9 cellular contexts compared by ENCODE assay signal in the genomic region with DNA sequence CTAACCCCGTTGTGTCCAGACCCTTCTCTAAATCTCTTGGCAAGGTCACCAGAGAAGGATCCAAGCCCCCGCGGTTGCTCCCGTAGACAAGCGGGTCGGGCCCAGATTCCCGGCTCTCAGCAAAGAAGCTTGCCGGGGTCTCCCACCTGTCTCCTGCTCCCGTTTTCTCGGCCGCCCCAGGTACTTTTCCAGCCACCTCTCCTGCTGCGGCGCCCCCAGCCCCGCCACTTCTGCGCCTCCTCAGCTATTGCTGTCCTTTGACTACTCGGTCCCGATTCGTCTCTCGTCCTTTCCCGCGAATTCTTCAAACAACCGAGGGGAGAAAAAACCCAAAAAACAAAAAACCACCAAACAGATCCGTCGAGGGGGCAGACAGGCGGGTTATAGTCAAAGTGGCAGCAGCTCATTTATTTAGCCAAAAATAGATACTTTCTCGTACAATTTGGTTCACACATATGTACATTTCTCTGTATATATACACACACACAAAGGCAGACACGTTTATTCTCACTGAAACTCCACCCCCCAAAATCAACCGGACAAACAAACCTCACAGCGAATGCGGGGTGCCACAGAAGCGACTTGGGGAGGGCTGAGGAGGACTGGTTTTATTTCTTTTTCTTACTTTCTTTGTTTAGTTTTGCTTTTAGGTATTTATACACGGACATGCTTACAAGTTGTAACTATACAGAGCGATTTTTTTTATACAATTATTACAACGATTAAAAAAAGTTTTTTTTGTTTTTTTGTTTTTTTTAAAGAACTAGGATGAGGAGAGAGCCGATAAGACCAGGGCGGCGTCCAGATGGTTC. TPM values are rescaled to one million over a fixed set of nuclear protein-coding genes. Genes with fewer than 3 reads are reported as not detected.
DNase-seq lines count a peak whose midpoint lies in the region; ATAC-seq and TF ChIP-seq lines count a peak whose summit lies in the region.
"Had no signal": no experiment of that assay in that cellular context is flagged by ENCODE, and none has a peak within 500 bp of the region (broad histone marks: within the 10 kb centered on the region; RNA-seq: fewer than 3 reads in every experiment).

No MANE protein-coding gene starts in this region.

- H2BK12ac ChIP-seq in neuronal stem cell (ENCODE audit: low read length) = no peak overlapping the region

- no peak overlapping the region for H2AFZ ChIP-seq in neuronal stem cell (ENCODE audit: low read length)

- no CpG with 5 or more reads among the region's 37 CpGs for WGBS in neuronal stem cell (ENCODE audit: extremely low coverage in 2 of 2, insufficient read length in 2 of 2, insufficient replicate concordance in 1 of 2), 2 donors

- TF ChIP-seq POLR2A in NB4 (IDR thresholded peaks at IDR 0.05; ENCODE audit: extremely low read depth, insufficient read length) = no peak

- no peak overlapping the region for H2BK15ac ChIP-seq in neuronal stem cell (ENCODE audit: low read length)

- H3K4me1 ChIP-seq in neuronal stem cell (ENCODE audit: control insufficient read depth in 2 of 2, insufficient read depth in 1 of 2, low read depth in 1 of 2, low read length in 2 of 2) = peaks cover 11 to 16% of the 10 kb centered on the region in 2 donors

- no peak overlapping the region for H3K23ac ChIP-seq in neuronal stem cell (ENCODE audit: low read depth, low read length, poor library complexity)

- H2AK5ac ChIP-seq in neuronal stem cell (ENCODE audit: low read depth, low read length) = no peak overlapping the region

- H3K14ac ChIP-seq in neuronal stem cell (ENCODE audit: low read length) = no peak overlapping the region

- peak overlapping the region; percentile 57 for H3K4me3 Mint-ChIP-seq in T-helper 1 cell treated with Interleukin-12 subunit alpha and Interleukin-12 subunit beta and Interleukin-4 antibody, amounts not matched to agents 30 μg/mL and 1 μg/mL, for 36 hours

- peaks cover 2 to 24% of the 10 kb centered on the region in 2 donors for H3K9me3 ChIP-seq in neuronal stem cell (replicated peaks in 1 of 2; ENCODE audit: control insufficient read depth in 2 of 2, insufficient read depth in 1 of 2, low read depth in 1 of 2, low read length in 2 of 2)

- H3K27me3 ChIP-seq in neuronal stem cell (ENCODE audit: control insufficient read depth in 3 of 3, insufficient read depth in 3 of 3, low read depth in 1 of 3, low read length in 3 of 3) = peaks cover 0 to 74% (median 32%) of the 10 kb centered on the region in 3 experiments

- DNase-seq in T-helper 1 cell (no peak), NB4 (ENCODE audit: low read depth) (peak; percentile 60), epithelial cell of proximal tubule (ENCODE audit: low read depth) (no peak), neuronal stem cell (ENCODE audit: low spot score) (peak; percentile 21), NCI-H2029 treated with DMSO at 0.1 percent for 48 hours (lab: John Stamatoyannopoulos, UW) (no peak)
- DNase-seq: effector memory CD8-positive, alpha-beta T cell had no signal

- H3K27ac Mint-ChIP-seq in T-helper 1 cell treated with Interleukin-12 subunit alpha and Interleukin-12 subunit beta and Interleukin-4 antibody, amounts not matched to agents 30 μg/mL and 1 μg/mL, for 36 hours = peak overlapping the region; percentile 75
- H3K27ac Mint-ChIP-seq: effector memory CD8-positive, alpha-beta T cell had no signal

- no peak overlapping the region for H2BK120ac ChIP-seq in neuronal stem cell (ENCODE audit: low read depth, low read length)

- H3K27ac ChIP-seq in neuronal stem cell (replicated peaks; ENCODE audit: low read length) = no peak overlapping the region

- H3K9me3 Mint-ChIP-seq in T-helper 1 cell treated with Interleukin-12 subunit alpha and Interleukin-12 subunit beta and Interleukin-4 antibody, amounts not matched to agents 30 μg/mL and 1 μg/mL, for 36 hours = no peaks in the 10 kb centered on the region
- H3K9me3 Mint-ChIP-seq: effector memory CD8-positive, alpha-beta T cell had no signal

- peaks cover 24% of the 10 kb centered on the region for H3K4me1 Mint-ChIP-seq in T-helper 1 cell treated with Interleukin-12 subunit alpha and Interleukin-12 subunit beta and Interleukin-4 antibody, amounts not matched to agents 30 μg/mL and 1 μg/mL, for 36 hours (ENCODE audit: low read depth)

- no peak overlapping the region for H3K4ac ChIP-seq in neuronal stem cell (ENCODE audit: low read length)

- H3K79me1 ChIP-seq in neuronal stem cell (ENCODE audit: low read depth, low read length) = no peaks in the 10 kb centered on the region

- H3K4me2 ChIP-seq in neuronal stem cell (ENCODE audit: insufficient read depth, low read length, poor library complexity, severe bottlenecking) = peak overlapping the region; percentile 100

- H2BK5ac ChIP-seq in neuronal stem cell (ENCODE audit: low read length) = no peak overlapping the region

- peak overlapping the region; percentile 27 for H3K18ac ChIP-seq in neuronal stem cell (ENCODE audit: low read length)

- no peak overlapping the region for H4K8ac ChIP-seq in neuronal stem cell (ENCODE audit: low read depth, low read length)

- peaks cover 10% of the 10 kb centered on the region for H3K36me3 Mint-ChIP-seq in T-helper 1 cell treated with Interleukin-12 subunit alpha and Interleukin-12 subunit beta and Interleukin-4 antibody, amounts not matched to agents 30 μg/mL and 1 μg/mL, for 36 hours (ENCODE audit: low read depth)

- H3K4me3 ChIP-seq in NB4 (ENCODE audit: low read depth, low read length) (peak overlapping the region; percentile 90), epithelial cell of proximal tubule (ENCODE audit: low read depth, low read length) (peak overlapping the region; percentile 69), neuronal stem cell (ENCODE audit: low read length in 2 of 2) (no peak overlapping the region)

- H3K9ac ChIP-seq in neuronal stem cell (ENCODE audit: low read depth, low read length, poor library complexity) = no peak overlapping the region

- no peak overlapping the region for H4K91ac ChIP-seq in neuronal stem cell (ENCODE audit: low read depth, low read length, poor library complexity)

- peaks cover 67% of the 10 kb centered on the region for H3K27me3 Mint-ChIP-seq in T-helper 1 cell treated with Interleukin-12 subunit alpha and Interleukin-12 subunit beta and Interleukin-4 antibody, amounts not matched to agents 30 μg/mL and 1 μg/mL, for 36 hours (ENCODE audit: low read depth)

- peaks cover 0 to 31% of the 10 kb centered on the region in 2 donors for H3K36me3 ChIP-seq in neuronal stem cell (replicated peaks in 1 of 2; ENCODE audit: control insufficient read depth in 2 of 2, insufficient read depth in 2 of 2, low read length in 2 of 2)

- ATAC-seq in GM19397 (IDR thresholded peaks at IDR 0.05; ENCODE audit: unreplicated experiment) (no peak), HG02763 (IDR thresholded peaks at IDR 0.05; ENCODE audit: unreplicated experiment) (no peak)
- ATAC-seq: effector memory CD8-positive, alpha-beta T cell had no signal

- TF ChIP-seq CTCF in NB4 (IDR thresholded peaks at IDR 0.05; ENCODE audit: low read depth, low read length) = no peak
- TF ChIP-seq CTCF in epithelial cell of proximal tubule (conservative IDR thresholded peaks at IDR 0.05; ENCODE audit: low read depth, low read length) = no peak

RNA-seq across cellular contexts. Expression of gene IRX3, which starts 3.5 kb away (rescaled TPM):
- 12.8 and 28.7 TPM in 2 replicates for total RNA-seq in epithelial cell of proximal tubule
- 8.1 TPM for polyA plus RNA-seq in neuronal stem cell (2013, experiment 1 of 2)
- polyA plus RNA-seq in neuronal stem cell (2013, experiment 2 of 2) = 8.2 TPM

Comparison
In these comparisons a context has a peak if more than half of its experiments do, and no peak if none do; other contexts are left out.
1. DNase-seq: peak in NB4 (single experiment) and neuronal stem cell (single experiment); none in T-helper 1 cell (0 of 5), epithelial cell of proximal tubule (single experiment) and NCI-H2029 treated with DMSO at 0.1 percent for 48 hours (single experiment).
2. H3K4me3 ChIP-seq: peak in NB4 (single experiment) and epithelial cell of proximal tubule (single experiment); none in neuronal stem cell (0 of 2).